ENCODE assay signal across 19 cellular contexts in genomic region chr10:45355494-45355893, GRCh38. TPM values are rescaled to one million over a fixed set of nuclear protein-coding genes. Genes with fewer than 3 reads are reported as not detected.
DNase-seq lines count a peak whose midpoint lies in the region; ATAC-seq, FAIRE-seq and TF ChIP-seq lines count a peak whose summit lies in the region.
"Had no signal": no experiment of that assay in that cellular context is flagged by ENCODE, and none has a peak within 500 bp of the region (broad histone marks: within the 10 kb centered on the region; RNA-seq: fewer than 3 reads in every experiment).

No MANE protein-coding gene starts in this region.

- H2AFZ ChIP-seq in OCI-LY1 (ENCODE audit: low read length) = no peak overlapping the region
- H2AFZ ChIP-seq: GM23248 had no signal

- no peak overlapping the region for H3K4me3 ChIP-seq in OCI-LY1 (ENCODE audit: low read depth, low read length, poor library complexity, severe bottlenecking)
- no peak overlapping the region for H3K4me3 ChIP-seq in left lung
- no peak overlapping the region for H3K4me3 ChIP-seq in upper lobe of right lung
- H3K4me3 ChIP-seq: A549, BLaER1, GM23248, HAP-1 had no signal

- intact Hi-C loops in left lung (cut with DNase I) (no loop called here), upper lobe of right lung (cut with DNase I) (no loop called here)

- H3K4me1 ChIP-seq in OCI-LY1 (ENCODE audit: insufficient read depth, low read length, severe bottlenecking) (peaks cover 65% of the 10 kb centered on the region), left lung (no peaks in the 10 kb centered on the region), upper lobe of right lung (no peaks in the 10 kb centered on the region)
- H3K4me1 ChIP-seq: A549, BLaER1, HAP-1 had no signal

- DNase-seq in GM12891 (ENCODE audit: insufficient read length, low spot score) (no peak), left lung (no peak), upper lobe of right lung (no peak), putamen (ENCODE audit: low spot score) (no peak), frontal cortex (ENCODE audit: low spot score in 2 of 2) (no peak)
- DNase-seq: AML-193; Calu3; CD4-positive, alpha-beta memory T cell; DMS79 treated with DMSO at 0.1 percent for 48 hours; GF-D8; GM23248 had no signal

- H3K9me3 ChIP-seq in OCI-LY1 (ENCODE audit: low read length) (peaks cover 8% of the 10 kb centered on the region), left lung (no peaks in the 10 kb centered on the region), upper lobe of right lung (no peaks in the 10 kb centered on the region)
- H3K9me3 ChIP-seq: A549, BLaER1, HAP-1 had no signal

- peak; percentile 5 for FAIRE-seq in GM12891 (lab: Jason Lieb, UNC)
- no peak for FAIRE-seq in frontal cortex (lab: Jason Lieb, UNC)
- FAIRE-seq: A549 had no signal

- no peaks in the 10 kb centered on the region for H4K20me1 ChIP-seq in OCI-LY1 (ENCODE audit: insufficient read depth, low read length)
- H4K20me1 ChIP-seq: BLaER1 had no signal

- no peak overlapping the region for H3K9ac ChIP-seq in OCI-LY1 (ENCODE audit: low read length)
- H3K9ac ChIP-seq: BLaER1, GM23248 had no signal

- no peaks in the 10 kb centered on the region for H3K27me3 ChIP-seq in OCI-LY1 (ENCODE audit: insufficient read depth, low read length)
- no peaks in the 10 kb centered on the region for H3K27me3 ChIP-seq in left lung
- no peaks in the 10 kb centered on the region for H3K27me3 ChIP-seq in upper lobe of right lung
- H3K27me3 ChIP-seq: BLaER1 had no signal

- TF ChIP-seq CTCF in OCI-LY1 (IDR thresholded peaks at IDR 0.05; ENCODE audit: low read length) (no peak), left lung (IDR thresholded peaks at IDR 0.05) (no peak), upper lobe of right lung (IDR thresholded peaks at IDR 0.05) (no peak)

- H3K9me2 ChIP-seq in OCI-LY1 (ENCODE audit: low read depth, low read length) = no peaks in the 10 kb centered on the region

- H3K4me2 ChIP-seq in OCI-LY1 (ENCODE audit: low read length) = no peak overlapping the region
- H3K4me2 ChIP-seq: A549, BLaER1 had no signal

- no peaks in the 10 kb centered on the region for H3F3A ChIP-seq in OCI-LY1 (ENCODE audit: insufficient read depth, low read length)

- peaks cover 57% of the 10 kb centered on the region for H3K79me2 ChIP-seq in OCI-LY1 (ENCODE audit: insufficient read depth, low read length)

- peaks cover 88% of the 10 kb centered on the region for H3K36me3 ChIP-seq in OCI-LY1 (ENCODE audit: insufficient read depth, low read length)
- H3K36me3 ChIP-seq in left lung = no peaks in the 10 kb centered on the region
- H3K36me3 ChIP-seq in upper lobe of right lung = no peaks in the 10 kb centered on the region
- H3K36me3 ChIP-seq: HAP-1 had no signal

- ATAC-seq in left lung (peak; percentile 35), upper lobe of right lung (peak; percentile 77), GM18858 (IDR thresholded peaks at IDR 0.05; ENCODE audit: unreplicated experiment) (no peak)
- ATAC-seq: A549 had no signal

- TF ChIP-seq POLR2A in GM12891 (IDR thresholded peaks at IDR 0.05; ENCODE audit: low read depth, low read length) = no peak

- H3K27ac ChIP-seq in OCI-LY1 (ENCODE audit: low read depth, low read length, poor library complexity, severe bottlenecking) (peak overlapping the region; percentile 59), left lung (no peak overlapping the region), upper lobe of right lung (no peak overlapping the region)
- H3K27ac ChIP-seq: 22Rv1, A549, BLaER1, GM23248 had no signal

TF ChIP-seq in GM12891, 5 proteins besides CTCF, POLR2A, EP300 and RAD21:
- TF ChIP-seq POLR2AphosphoS5 (IDR thresholded peaks at IDR 0.05; ENCODE audit: low read depth, low read length) (no peak), TAF1 (IDR thresholded peaks at IDR 0.05; ENCODE audit: low read depth, low read length) (no peak), SPI1 (IDR thresholded peaks at IDR 0.05; ENCODE audit: low read depth, low read length) (no peak), POU2F2 (IDR thresholded peaks at IDR 0.05; ENCODE audit: low read depth, low read length) (no peak), PAX5 (IDR thresholded peaks at IDR 0.05; ENCODE audit: insufficient read depth, low read length, severe bottlenecking) (no peak)

RNA-seq across cellular contexts. Expression of gene ALOX5, which starts 18.5 kb away (rescaled TPM):
- 53.2 TPM for polyA plus RNA-seq in GM12891 (2012; ENCODE audit: low read depth, missing spikeins)
- 100 to 1,000 TPM in 1 of 2 donors, 10 to 100 TPM in 1; 52.3 to 145 TPM for total RNA-seq in left lung
- 128 TPM for total RNA-seq in upper lobe of right lung
- 1.2 TPM for total RNA-seq in frontal cortex
- total RNA-seq: GM23248 had no signal
- polyA plus RNA-seq: GM23248 had no signal

RNA-seq across cellular contexts. Expression of gene OR13A1, which starts 40.1 kb away (rescaled TPM):
- polyA plus RNA-seq in GM12891 (2012; ENCODE audit: low read depth, missing spikeins) = 0.19 TPM
- total RNA-seq in left lung (not detected), upper lobe of right lung (not detected), frontal cortex (under 0.01 TPM)
- total RNA-seq: Calu3; CD4-positive, alpha-beta memory T cell; GM23248; H4; HT-29 had no signal
- polyA plus RNA-seq: GM23248 had no signal

Comparison
In these comparisons a context has a peak if more than half of its experiments do, and no peak if none do; other contexts are left out.
1. RNA of gene ALOX5, which starts 18.5 kb away (total RNA-seq): 52.3 to 145 TPM in left lung and 128 TPM in upper lobe of right lung (single experiment); 1.2 TPM in frontal cortex (single experiment); every median in the first group is over 10 times any median in the second.